In the genomic region with DNA sequence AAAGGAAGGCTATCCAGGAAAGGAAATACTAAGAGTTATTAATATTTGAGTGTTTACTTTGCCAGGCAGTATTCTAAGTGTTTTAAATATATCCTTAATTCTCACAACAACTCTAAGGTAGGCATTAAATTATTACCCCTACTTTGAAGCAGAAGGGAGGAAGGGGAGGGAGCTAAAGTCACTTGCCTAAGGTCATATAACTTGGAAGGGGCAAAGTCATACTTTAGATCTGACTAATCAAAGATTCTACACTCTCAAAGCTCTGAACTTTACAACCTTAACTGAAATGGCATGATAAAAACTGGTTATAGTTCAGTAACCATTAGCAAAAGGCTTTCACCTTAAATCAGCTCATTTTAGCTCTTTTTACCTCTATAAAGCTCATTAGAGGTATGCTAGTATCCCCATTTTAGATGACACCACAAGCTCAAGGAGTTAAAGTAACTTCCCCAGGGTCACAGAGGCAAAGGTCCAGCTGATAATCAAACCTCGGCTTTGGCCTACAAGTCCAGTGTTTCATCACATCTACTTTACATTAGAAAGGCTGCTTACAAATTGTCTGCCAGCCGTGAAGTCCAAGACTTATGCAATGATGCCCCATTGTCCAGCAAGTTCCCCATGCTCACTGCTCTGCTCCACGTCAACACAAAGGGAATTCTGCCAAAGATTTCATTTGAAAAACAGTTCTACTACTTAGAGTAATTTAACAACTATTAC, we compare ENCODE assay signal across 9 cellular contexts.
DNase-seq lines count a peak whose midpoint lies in the region; ATAC-seq, FAIRE-seq and TF ChIP-seq lines count a peak whose summit lies in the region.
"Had no signal": no experiment of that assay in that cellular context is flagged by ENCODE, and none has a peak within 500 bp of the region (broad histone marks: within the 10 kb centered on the region; RNA-seq: fewer than 3 reads in every experiment).

No MANE protein-coding gene starts in this region.

- H3K4me2 ChIP-seq in astrocyte (ENCODE audit: low read length), result peak overlapping the region; percentile 29
- H3K4me2 ChIP-seq: neural progenitor cell had no signal

- no peaks in the 10 kb centered on the region for H3K9me3 ChIP-seq in astrocyte (ENCODE audit: insufficient read depth, low read depth, low read length)

- no peaks in the 10 kb centered on the region for H3K9me3 Mint-ChIP-seq in astrocyte (ENCODE audit: unreplicated experiment)
- H3K9me3 Mint-ChIP-seq: neural progenitor cell had no signal

- peaks cover 90% of the 10 kb centered on the region for H4K20me1 ChIP-seq in astrocyte (ENCODE audit: insufficient read depth, low read length)

- peak overlapping the region; percentile 10 for H3K27ac ChIP-seq in astrocyte (ENCODE audit: low read depth, low read length)
- H3K27ac ChIP-seq: neural progenitor cell had no signal

- H3K27me3 Mint-ChIP-seq in astrocyte (ENCODE audit: low read depth, unreplicated experiment), result no peaks in the 10 kb centered on the region

- peaks cover 99% of the 10 kb centered on the region for H3K79me2 ChIP-seq in astrocyte (ENCODE audit: insufficient read depth, low read length)

- H3K4me1 Mint-ChIP-seq in astrocyte (ENCODE audit: low read depth, unreplicated experiment), result peaks cover 44% of the 10 kb centered on the region

- no peak overlapping the region for H3K4me3 Mint-ChIP-seq in astrocyte (ENCODE audit: unreplicated experiment)
- H3K4me3 Mint-ChIP-seq: neural progenitor cell had no signal

- H3K36me3 Mint-ChIP-seq in astrocyte (ENCODE audit: low read depth, unreplicated experiment), result no peaks in the 10 kb centered on the region
- H3K36me3 Mint-ChIP-seq: neural progenitor cell had no signal

- no peaks in the 10 kb centered on the region for H3K36me3 ChIP-seq in astrocyte (ENCODE audit: insufficient read depth, low read length)
- H3K36me3 ChIP-seq: neural progenitor cell had no signal

- FAIRE-seq in astrocyte (lab: Jason Lieb, UNC), result no peak

- H2AFZ ChIP-seq in astrocyte (ENCODE audit: low read depth, low read length), result no peak overlapping the region
- H2AFZ ChIP-seq: neural progenitor cell had no signal

- intact Hi-C loops in left cardiac atrium (cut with DNase I), result loop anchor here in 1 of 2 donors (10.0 kb wide), 1 partner anchor 181 kb away; no protein-coding TSS in a partner anchor

- peak overlapping the region; percentile 50 for H3K27ac Mint-ChIP-seq in astrocyte (ENCODE audit: unreplicated experiment)
- H3K27ac Mint-ChIP-seq: neural progenitor cell had no signal

- peaks cover 7% of the 10 kb centered on the region for H3K4me1 ChIP-seq in astrocyte (ENCODE audit: insufficient read depth, low read length)
- H3K4me1 ChIP-seq: neural progenitor cell had no signal

- no peak overlapping the region for H3K9ac ChIP-seq in astrocyte (ENCODE audit: low read length)
- H3K9ac ChIP-seq: neural progenitor cell had no signal

- ATAC-seq in left cardiac atrium (peak; percentile 69 to 83), GM18517 (IDR thresholded peaks at IDR 0.05; ENCODE audit: unreplicated experiment) (no peak), HG02588 (IDR thresholded peaks at IDR 0.05; ENCODE audit: unreplicated experiment) (no peak)

- DNase-seq in GM04503 (ENCODE audit: low read depth) (peak; percentile 41), astrocyte (ENCODE audit: low read depth) (peak; percentile 84), left cardiac atrium (peak; percentile 54), putamen (ENCODE audit: low spot score) (peak; percentile 41), NCI-H2029 treated with DMSO at 0.1 percent for 48 hours (lab: John Stamatoyannopoulos, UW) (no peak), GM13976 (ENCODE audit: low spot score) (no peak)

- TF ChIP-seq CTCF in astrocyte (IDR thresholded peaks at IDR 0.05; ENCODE audit: insufficient read depth, low read depth, low read length) (no peak), GM13976 (IDR thresholded peaks at IDR 0.05; ENCODE audit: borderline replicate concordance, control extremely low read depth, extremely low read depth, insufficient read depth, missing control alignments) (no peak)

- in situ Hi-C loops in GM13976 (cut with MboI; ENCODE audit: low sequenced_read_pairs, unreplicated experiment), result no loop called here

- H3K4me3 ChIP-seq in astrocyte (ENCODE audit: insufficient read depth, low read depth, low read length), result no peak overlapping the region
- H3K4me3 ChIP-seq: neural progenitor cell had no signal

- H3K27me3 ChIP-seq in astrocyte (ENCODE audit: insufficient read depth, low read length), result no peaks in the 10 kb centered on the region
- H3K27me3 ChIP-seq: neural progenitor cell had no signal

Comparison
In these comparisons a context has a peak if more than half of its experiments do, and no peak if none do; other contexts are left out.
1. DNase-seq: peak in GM04503 (single experiment), astrocyte (single experiment), left cardiac atrium (single experiment) and putamen (single experiment); none in NCI-H2029 treated with DMSO at 0.1 percent for 48 hours (single experiment) and GM13976 (single experiment).
2. ATAC-seq: peak in left cardiac atrium (2 of 2); none in GM18517 (single experiment) and HG02588 (single experiment).